Comparison of ENCODE assay signal across 9 cellular contexts in genomic region chr19:4454952-4455738, GRCh38. TPM values are rescaled to one million over a fixed set of nuclear protein-coding genes. Genes with fewer than 3 reads are reported as not detected.
A peak's percentile ranks its signal among the peaks of the same experiment; 100 is the strongest.
DNase-seq lines count a peak whose midpoint lies in the region; ATAC-seq, FAIRE-seq and TF ChIP-seq lines count a peak whose summit lies in the region.
"Had no signal": no experiment of that assay in that cellular context is flagged by ENCODE, and none has a peak within 500 bp of the region (broad histone marks: within the 10 kb centered on the region; RNA-seq: fewer than 3 reads in every experiment).

No MANE protein-coding gene starts in this region.

- H3K27ac ChIP-seq in urinary bladder (ENCODE audit: low read depth), result peak overlapping the region; percentile 46
- H3K27ac ChIP-seq: SK-N-MC had no signal

- H3K36me3 ChIP-seq in urinary bladder (ENCODE audit: insufficient read depth), result no peaks in the 10 kb centered on the region

- intact Hi-C loops in Right ventricle myocardium inferior (cut with DNase I) (no loop called here), cardiac septum (cut with DNase I) (loop anchor here (5.0 kb wide), 1 partner anchor 53 kb away; the partner anchor contains the start of genes CHAF1A and SH3GL1), lower leg skin (cut with DNase I; ENCODE audit: low total_unique reads) (no loop called here)

- H3K4me3 ChIP-seq in lower leg skin (ENCODE audit: low read depth, poor library complexity, severe bottlenecking) (no peak overlapping the region), urinary bladder (ENCODE audit: low read depth, low read length) (no peak overlapping the region)
- H3K4me3 ChIP-seq: SK-N-MC had no signal

- TF ChIP-seq POLR2A in lower leg skin (IDR thresholded peaks at IDR 0.05), result no peak

- TF ChIP-seq CTCF in lower leg skin (IDR thresholded peaks at IDR 0.05), result no peak

- 21 to 33% methylated on average over 24 of the region's 24 CpGs for WGBS in lower leg skin, 2 donors
- 26% methylated on average over 24 of the region's 24 CpGs for WGBS in urinary bladder

- peak; percentile 2 for ATAC-seq in Right ventricle myocardium inferior
- no peak for ATAC-seq in left lobe of liver

- DNase-seq in Right ventricle myocardium inferior (ENCODE audit: missing footprints), result no peak
- no peak for DNase-seq in cardiac septum (ENCODE audit: low spot score)
- DNase-seq in cerebellar cortex (ENCODE audit: low spot score), result peak; percentile 67
- peak; percentile 59 to 85 for DNase-seq in lower leg skin (ENCODE audit: low spot score in 2 of 2)
- no peak for DNase-seq in urothelium cell line (ENCODE audit: low spot score)
- no peak for DNase-seq in left lobe of liver (ENCODE audit: low spot score)
- no peak for DNase-seq in MV-4-11 (lab: John Stamatoyannopoulos, UW)

- H3K4me1 ChIP-seq in urinary bladder (ENCODE audit: insufficient read depth), result no peaks in the 10 kb centered on the region

- no peak for FAIRE-seq in urothelium cell line (lab: Jason Lieb, UNC)

RNA-seq across cellular contexts. Expression of gene UBXN6, which starts 2.4 kb away (rescaled TPM):
- total RNA-seq in Right ventricle myocardium inferior (119 TPM), cardiac septum (102 TPM), lower leg skin (100 to 1,000 TPM in 2 of 4 donors, 10 to 100 TPM in 2; 77.0 to 161 (median 111) TPM), urinary bladder (39.5 TPM), left lobe of liver (73.5 TPM)
- polyA plus RNA-seq in urinary bladder, result 135 TPM

RNA-seq across cellular contexts. Expression of gene HDGFL2, which starts 17.0 kb away (rescaled TPM):
- 28.2 TPM for total RNA-seq in Right ventricle myocardium inferior
- total RNA-seq in cardiac septum, result 28.4 TPM
- 10 to 100 TPM; 20.9 to 36.4 (median 30.1) TPM for total RNA-seq in lower leg skin
- 22.2 TPM for total RNA-seq in urinary bladder
- polyA plus RNA-seq in urinary bladder, result 51.4 TPM
- total RNA-seq in left lobe of liver, result 16.8 TPM

RNA-seq across cellular contexts. Expression of gene CHAF1A, which starts 52.7 kb away (rescaled TPM):
- total RNA-seq in Right ventricle myocardium inferior (5.9 TPM), cardiac septum (5.1 TPM), lower leg skin (10 to 100 TPM in 3 of 4 donors, 1 to 10 TPM in 1; 9.0 to 25.9 (median 12.6) TPM), urinary bladder (9.0 TPM), left lobe of liver (3.3 TPM)
- polyA plus RNA-seq in urinary bladder, result 7.0 TPM

RNA-seq across cellular contexts. Expression of gene SH3GL1, which starts 54.8 kb away (rescaled TPM):
- 22.0 TPM for total RNA-seq in Right ventricle myocardium inferior
- total RNA-seq in cardiac septum, result 22.0 TPM
- 100 to 1,000 TPM; 109 to 117 (median 112) TPM for total RNA-seq in lower leg skin
- total RNA-seq in urinary bladder, result 18.6 TPM
- polyA plus RNA-seq in urinary bladder, result 88.3 TPM
- total RNA-seq in left lobe of liver, result 30.2 TPM

Comparison
In these comparisons a context has a peak if more than half of its experiments do, and no peak if none do; other contexts are left out.
1. DNase-seq: peak in cerebellar cortex (single experiment) and lower leg skin (2 of 2); none in Right ventricle myocardium inferior (single experiment), cardiac septum (single experiment), urothelium cell line (single experiment), left lobe of liver (single experiment) and MV-4-11 (single experiment).